22 cellular contexts compared by ENCODE assay signal in genomic region chr22:50560034-50560433, GRCh38. TPM values are rescaled to one million over a fixed set of nuclear protein-coding genes. Genes with fewer than 3 reads are reported as not detected.
"Had no signal": no experiment of that assay in that cellular context is flagged by ENCODE, and none has a peak within 500 bp of the region (broad histone marks: within the 10 kb centered on the region; RNA-seq: fewer than 3 reads in every experiment).

No MANE protein-coding gene starts in this region.

- DNase-seq: KBM-7, MV-4-11, NCI-H1048, NCI-H1105, NCI-H1417, NCI-H1436 treated with DMSO at 0.1 percent for 48 hours, NCI-H1694 treated with DMSO at 0.1 percent for 48 hours, NCI-H1930, NCI-H2081 treated with DMSO at 0.1 percent for 48 hours, NCI-H2171, NCI-H226, NCI-H446, NCI-H510A, NCI-H524 treated with DMSO at 0.1 percent for 48 hours, NCI-H69, NCI-H774, RPMI8226, SHP77, SJCRH30 had no signal

- H3K36me3 ChIP-seq: SJCRH30 had no signal

- FAIRE-seq: RCC 7860 had no signal

- H3K9me3 ChIP-seq: SJCRH30 had no signal

- H3K27ac ChIP-seq: SJCRH30 had no signal

- H3K4me3 ChIP-seq: SJCRH30 had no signal

- H3K4me1 ChIP-seq: SJCRH30 had no signal

RNA-seq across cellular contexts. Expression of gene SYCE3, which starts 2.7 kb away (rescaled TPM):
- total RNA-seq: HT-29, LHCN-M2, SJCRH30 had no signal

RNA-seq across cellular contexts. Expression of gene KLHDC7B, which starts 14.3 kb away (rescaled TPM):
- total RNA-seq: HT-29, LHCN-M2 had no signal
